Comparison of ENCODE assay signal across 8 cellular contexts in genomic region chr22:37043828-37044538, GRCh38. TPM values are rescaled to one million over a fixed set of nuclear protein-coding genes. Genes with fewer than 3 reads are reported as not detected.
DNase-seq lines count a peak whose midpoint lies in the region; ATAC-seq and TF ChIP-seq lines count a peak whose summit lies in the region.

No MANE protein-coding gene starts in this region.

- no peak overlapping the region for H2BK120ac ChIP-seq in trophoblast cell (ENCODE audit: insufficient read depth, low read length, poor library complexity)

- no peak overlapping the region for H2AFZ ChIP-seq in trophoblast cell (ENCODE audit: insufficient read depth, low read length, poor library complexity)

- H3K9me3 ChIP-seq in trophoblast cell (ENCODE audit: insufficient read depth, low read depth, low read length): no peaks in the 10 kb centered on the region

- no peaks in the 10 kb centered on the region for H3K79me2 ChIP-seq in trophoblast cell (ENCODE audit: control insufficient read depth, insufficient read depth, low read length, poor library complexity)

- H3K4me2 ChIP-seq in trophoblast cell (ENCODE audit: low read length): no peak overlapping the region

- no peak overlapping the region for H2AK5ac ChIP-seq in trophoblast cell (ENCODE audit: low read length)

- peak; percentile 55 for ATAC-seq in GM19043 (IDR thresholded peaks at IDR 0.05; ENCODE audit: low read depth, unreplicated experiment)
- ATAC-seq in HG02981 (IDR thresholded peaks at IDR 0.05; ENCODE audit: unreplicated experiment): no peak

- no peak overlapping the region for H4K8ac ChIP-seq in trophoblast cell (ENCODE audit: low read depth, low read length)

- H3K36me3 ChIP-seq in trophoblast cell (ENCODE audit: control insufficient read depth in 1 of 2, insufficient read depth in 2 of 2, low read length in 2 of 2): no peaks in the 10 kb centered on the region

- H3K14ac ChIP-seq in trophoblast cell (ENCODE audit: low read length): no peak overlapping the region

- H3K27ac ChIP-seq in trophoblast cell (ENCODE audit: low read depth, low read length): no peak overlapping the region

- H2BK5ac ChIP-seq in trophoblast cell (ENCODE audit: low read depth, low read length, poor library complexity): no peak overlapping the region

- no peaks in the 10 kb centered on the region for H3K4me1 ChIP-seq in trophoblast cell (ENCODE audit: control insufficient read depth in 1 of 2, insufficient read depth in 2 of 2, low read length in 2 of 2)

- H3K9ac ChIP-seq in trophoblast cell (ENCODE audit: low read length): no peak overlapping the region

- no peak overlapping the region for H4K12ac ChIP-seq in trophoblast cell (ENCODE audit: low read depth, low read length)

- WGBS in trophoblast cell (ENCODE audit: extremely low coverage, insufficient coverage, insufficient read length): no CpG with 5 or more reads among the region's 17 CpGs

- H3K27me3 ChIP-seq in trophoblast cell (ENCODE audit: insufficient read depth, low read length): no peaks in the 10 kb centered on the region

- no peak overlapping the region for H3K23ac ChIP-seq in trophoblast cell (ENCODE audit: low read length)

- peak; percentile 48 for TF ChIP-seq CTCF in foreskin fibroblast (IDR thresholded peaks at IDR 0.05; ENCODE audit: low read depth, low read length)

- no peaks in the 10 kb centered on the region for H3K79me1 ChIP-seq in trophoblast cell (ENCODE audit: low read length)

- H2BK12ac ChIP-seq in trophoblast cell (ENCODE audit: low read length): no peak overlapping the region

- DNase-seq in AG20443 (ENCODE audit: low spot score) (peak; percentile 51), NCI-H1436 (lab: John Stamatoyannopoulos, UW) (peak; percentile 71), foreskin fibroblast (peak in 1 of 2 donors; percentile 53), trophoblast cell (peak; percentile 57 to 73), medulla oblongata (ENCODE audit: extremely low spot score) (no peak)
- DNase-seq in activated CD4-positive, alpha-beta T cell treated with anti-CD3 and anti-CD28 coated beads, Interleukin-2, amount 50 U/mL, for 1 hour: peak; percentile 27

- no peak overlapping the region for H3K4me3 ChIP-seq in foreskin fibroblast (ENCODE audit: low read depth in 1 of 2, low read length in 2 of 2)
- no peak overlapping the region for H3K4me3 ChIP-seq in trophoblast cell (ENCODE audit: low read depth, low read length)

- no peak overlapping the region for H3K4ac ChIP-seq in trophoblast cell (ENCODE audit: low read depth, low read length)

- no peak overlapping the region for H3K18ac ChIP-seq in trophoblast cell (ENCODE audit: low read length)

- H4K91ac ChIP-seq in trophoblast cell (ENCODE audit: low read depth, low read length): no peak overlapping the region

RNA-seq across cellular contexts. Expression of gene KCTD17, which starts 7.6 kb away (rescaled TPM):
- 6.8 and 7.2 TPM in 2 replicates for polyA plus RNA-seq in trophoblast cell (2013)

RNA-seq across cellular contexts. Expression of gene MPST, which starts 24.4 kb away (rescaled TPM):
- polyA plus RNA-seq in trophoblast cell (2013): 58.3 and 60.4 TPM in 2 replicates

RNA-seq across cellular contexts. Expression of gene TST, which starts 24.7 kb away (rescaled TPM):
- 18.5 and 19.5 TPM in 2 replicates for polyA plus RNA-seq in trophoblast cell (2013)
